9 cellular contexts compared by ENCODE assay signal in genomic region chr13:48402325-48402962, GRCh38. TPM values are rescaled to one million over a fixed set of nuclear protein-coding genes. Genes with fewer than 3 reads are reported as not detected.
A peak's percentile ranks its signal among the peaks of the same experiment; 100 is the strongest.
DNase-seq lines count a peak whose midpoint lies in the region; ATAC-seq and TF ChIP-seq lines count a peak whose summit lies in the region.
"Had no signal": no experiment of that assay in that cellular context is flagged by ENCODE, and none has a peak within 500 bp of the region (broad histone marks: within the 10 kb centered on the region; RNA-seq: fewer than 3 reads in every experiment).

No MANE protein-coding gene starts in this region.

- peak overlapping the region; percentile 70 to 84 (median 81) for H3K27ac ChIP-seq in thyroid gland

- no peak overlapping the region for H3K4me3 Mint-ChIP-seq in activated CD4-positive, alpha-beta memory T cell treated with anti-CD3 and anti-CD28 coated beads for 36 hours
- no peak overlapping the region for H3K4me3 Mint-ChIP-seq in WTC11

- no peaks in the 10 kb centered on the region for H3K9me3 ChIP-seq in thyroid gland

- no peaks in the 10 kb centered on the region for H3K27me3 ChIP-seq in thyroid gland

- no peaks in the 10 kb centered on the region for H3K27me3 Mint-ChIP-seq in activated CD4-positive, alpha-beta memory T cell treated with anti-CD3 and anti-CD28 coated beads for 36 hours
- H3K27me3 Mint-ChIP-seq in WTC11 (ENCODE audit: low read depth), result no peaks in the 10 kb centered on the region

- TF ChIP-seq CTCF in foreskin fibroblast (IDR thresholded peaks at IDR 0.05; ENCODE audit: low read depth, low read length) (no peak), thyroid gland (IDR thresholded peaks at IDR 0.05) (no peak), WTC11 (IDR thresholded peaks at IDR 0.05) (no peak)

- peaks cover 74% of the 10 kb centered on the region for H3K4me1 Mint-ChIP-seq in activated CD4-positive, alpha-beta memory T cell treated with anti-CD3 and anti-CD28 coated beads for 36 hours (ENCODE audit: low read depth)
- H3K4me1 Mint-ChIP-seq in WTC11, result peaks cover 3% of the 10 kb centered on the region; the same call in 1 of the 2 replicates

- H3K27ac Mint-ChIP-seq in activated CD4-positive, alpha-beta memory T cell treated with anti-CD3 and anti-CD28 coated beads for 36 hours, result peak overlapping the region; percentile 56
- H3K27ac Mint-ChIP-seq in WTC11, result no peak overlapping the region

- no peaks in the 10 kb centered on the region for H3K36me3 ChIP-seq in thyroid gland

- CTCF ChIA-PET in activated CD4-positive, alpha-beta memory T cell treated with anti-CD3 and anti-CD28 coated beads for 36 hours (lab: Charles Lee), result interaction anchor here (1.2 kb wide), 1 partner anchor 364 kb away, joined by 4 read pairs; no protein-coding TSS in a partner anchor
- CTCF ChIA-PET in WTC11 (lab: Charles Lee), result interaction anchor here (1.3 kb wide), 1 partner anchor 178 kb away, joined by 3 read pairs; no protein-coding TSS in a partner anchor

- POLR2A ChIA-PET in activated CD4-positive, alpha-beta memory T cell treated with anti-CD3 and anti-CD28 coated beads for 36 hours (lab: Charles Lee), result interaction anchor here (1.1 to 1.5 kb wide), 2 partner anchors 10 to 130 kb away, joined by 3 to 5 read pairs; partner anchors contain the start of gene RCBTB2
- POLR2A ChIA-PET in WTC11 (lab: Charles Lee), result no interaction called here

- no peaks in the 10 kb centered on the region for H3K9me3 Mint-ChIP-seq in activated CD4-positive, alpha-beta memory T cell treated with anti-CD3 and anti-CD28 coated beads for 36 hours
- H3K9me3 Mint-ChIP-seq in WTC11, result no peaks in the 10 kb centered on the region

- peak; percentile 59 for DNase-seq in activated effector memory CD4-positive, alpha-beta T cell treated with anti-CD3 and anti-CD28 coated beads, Interleukin-2, amount 50 U/mL, for 16 hours
- DNase-seq in activated effector memory CD4-positive, alpha-beta T cell treated with Interleukin-2 at 50 U/mL for 16 hours, result no peak
- peak; percentile 20 for DNase-seq in activated CD4-positive, alpha-beta memory T cell treated with anti-CD3 and anti-CD28 coated beads for 36 hours
- DNase-seq in foreskin fibroblast, result peak; percentile 7 to 26
- no peak for DNase-seq in thyroid gland
- DNase-seq in occipital lobe (lab: John Stamatoyannopoulos, UW), result no peak
- DNase-seq in MV-4-11 (lab: John Stamatoyannopoulos, UW), result no peak
- no peak for DNase-seq in WTC11 (ENCODE audit: low spot score)
- DNase-seq: NCI-H1694 had no signal

- WGBS in thyroid gland, 2 donors, result 83 to 85% methylated on average over 3 of the region's 3 CpGs

- no peak overlapping the region for H3K4me3 ChIP-seq in foreskin fibroblast (ENCODE audit: low read depth in 1 of 2, low read length in 2 of 2)
- no peak overlapping the region for H3K4me3 ChIP-seq in thyroid gland (replicated peaks in 1 of 3)

- no peak for TF ChIP-seq POLR2A in thyroid gland (IDR thresholded peaks at IDR 0.05)

- no peaks in the 10 kb centered on the region for H3K36me3 Mint-ChIP-seq in activated CD4-positive, alpha-beta memory T cell treated with anti-CD3 and anti-CD28 coated beads for 36 hours
- H3K36me3 Mint-ChIP-seq in WTC11, result no peaks in the 10 kb centered on the region

- H3K4me1 ChIP-seq in thyroid gland, result peaks cover 74 to 75% of the 10 kb centered on the region in 2 donors

- intact Hi-C loops in activated CD4-positive, alpha-beta memory T cell treated with anti-CD3 and anti-CD28 coated beads for 36 hours (cut with micrococcal nuclease), result loop anchor here (1.0 to 10.0 kb wide), 10 partner anchors 98 to 490 kb away; partner anchors contain the start of gene NUDT15
- intact Hi-C loops in thyroid gland (cut with DNase I), result no loop called here

- ATAC-seq in WTC11, result no peak

TF ChIP-seq in WTC11, 78 proteins besides CTCF, POLR2A, EP300 and RAD21:
- no peak for TF ChIP-seq ZNF423 (CRISPR knock-in tag; IDR thresholded peaks at IDR 0.05)
- TF ChIP-seq NR1H2 (CRISPR knock-in tag; IDR thresholded peaks at IDR 0.05), result no peak
- no peak for TF ChIP-seq MAX (CRISPR knock-in tag; IDR thresholded peaks at IDR 0.05)
- TF ChIP-seq JAZF1 (CRISPR knock-in tag; IDR thresholded peaks at IDR 0.05), result no peak
- no peak for TF ChIP-seq HMGXB4 (CRISPR knock-in tag; IDR thresholded peaks at IDR 0.05)
- no peak for TF ChIP-seq ZMAT4 (CRISPR knock-in tag; IDR thresholded peaks at IDR 0.05)
- TF ChIP-seq NFYB (CRISPR knock-in tag; conservative IDR thresholded peaks at IDR 0.05; ENCODE audit: low read depth), result no peak
- no peak for TF ChIP-seq ZNF425 (CRISPR knock-in tag; conservative IDR thresholded peaks at IDR 0.05)
- no peak for TF ChIP-seq CDX4 (CRISPR knock-in tag; IDR thresholded peaks at IDR 0.05; ENCODE audit: borderline replicate concordance)

RNA-seq across cellular contexts. Expression of gene LPAR6, which starts 10.5 kb away (rescaled TPM):
- 1 to 10 TPM; 8.8 TPM for total RNA-seq in activated CD4-positive, alpha-beta memory T cell treated with anti-CD3 and anti-CD28 coated beads for 36 hours
- total RNA-seq in thyroid gland (10 to 100 TPM; 16.8 to 42.5 (median 23.4) TPM), occipital lobe (15.4 TPM), WTC11 (2021) (3.3 to 4.2 TPM (median 3.9 TPM) in 3 replicates)

Comparison
In these comparisons a context has a peak if more than half of its experiments do, and no peak if none do; other contexts are left out.
1. DNase-seq: peak in activated effector memory CD4-positive, alpha-beta T cell treated with anti-CD3 and anti-CD28 coated beads, Interleukin-2, amount 50 U/mL, for 16 hours (single experiment), activated CD4-positive, alpha-beta memory T cell treated with anti-CD3 and anti-CD28 coated beads for 36 hours (single experiment) and foreskin fibroblast (2 of 2); none in activated effector memory CD4-positive, alpha-beta T cell treated with Interleukin-2 at 50 U/mL for 16 hours (single experiment), thyroid gland (0 of 2), occipital lobe (single experiment), MV-4-11 (single experiment) and WTC11 (single experiment).